Comparison of ENCODE assay signal across 20 cellular contexts in genomic region chr17:16880843-16881230, GRCh38.
A peak's percentile ranks its signal among the peaks of the same experiment; 100 is the strongest.
DNase-seq lines count a peak whose midpoint lies in the region; ATAC-seq, FAIRE-seq and TF ChIP-seq lines count a peak whose summit lies in the region.
"Had no signal": no experiment of that assay in that cellular context is flagged by ENCODE, and none has a peak within 500 bp of the region (broad histone marks: within the 10 kb centered on the region; RNA-seq: fewer than 3 reads in every experiment).

No MANE protein-coding gene starts in this region.

- no peak for TF ChIP-seq EP300 in H1 (IDR thresholded peaks at IDR 0.05; ENCODE audit: borderline replicate concordance in 1 of 2, low read depth in 2 of 2, low read length in 2 of 2)

- no peak for TF ChIP-seq CTCF in H9 (conservative IDR thresholded peaks at IDR 0.05)
- TF ChIP-seq CTCF in H1 (IDR thresholded peaks at IDR 0.05; ENCODE audit: control extremely low read depth in 1 of 3, insufficient read depth in 1 of 3, low read depth in 1 of 3, low read length in 3 of 3) = no peak
- no peak for TF ChIP-seq CTCF in upper lobe of right lung (IDR thresholded peaks at IDR 0.05)

- intact Hi-C loops in upper lobe of right lung (cut with DNase I) = no loop called here

- no peak overlapping the region for H3K27ac ChIP-seq in H9 (ENCODE audit: insufficient read length, low read depth, low read length)
- H3K27ac ChIP-seq in H1 (ENCODE audit: low read depth, low read length) = no peak overlapping the region
- H3K27ac ChIP-seq in upper lobe of right lung = no peak overlapping the region
- H3K27ac ChIP-seq: HL-60 had no signal

- no peak overlapping the region for H3K4me2 ChIP-seq in H9 (ENCODE audit: insufficient read depth, insufficient read length, low read length)
- H3K4me2 ChIP-seq in H1 (ENCODE audit: insufficient read depth in 1 of 2, low read depth in 2 of 2, low read length in 2 of 2) = no peak overlapping the region

- no peak overlapping the region for H3K4me3 Mint-ChIP-seq in H9
- H3K4me3 Mint-ChIP-seq: CD4-positive, CD25-positive, alpha-beta regulatory T cell; CD8-positive, alpha-beta memory T cell had no signal

- H3K79me1 ChIP-seq in H9 (ENCODE audit: insufficient read depth, low read depth, low read length, poor library complexity, severe bottlenecking) = no peaks in the 10 kb centered on the region
- H3K79me1 ChIP-seq in H1 (ENCODE audit: low read depth, low read length) = no peaks in the 10 kb centered on the region

- H3K4ac ChIP-seq in H9 (ENCODE audit: low read depth, low read length) = no peak overlapping the region
- no peak overlapping the region for H3K4ac ChIP-seq in H1 (replicated peaks; ENCODE audit: insufficient read length, low read depth, low read length)

- H3K9me3 ChIP-seq in H9 (ENCODE audit: control insufficient read depth, low read depth, low read length) = no peaks in the 10 kb centered on the region
- H3K9me3 ChIP-seq in H1 (ENCODE audit: insufficient read depth in 2 of 2, low read depth in 1 of 2, low read length in 1 of 2) = no peaks in the 10 kb centered on the region
- no peaks in the 10 kb centered on the region for H3K9me3 ChIP-seq in upper lobe of right lung
- H3K9me3 ChIP-seq: BE2C had no signal

- no peak overlapping the region; a peak in 1 of 7 replicates for H3K27ac Mint-ChIP-seq in H9
- H3K27ac Mint-ChIP-seq: CD4-positive, CD25-positive, alpha-beta regulatory T cell; CD8-positive, alpha-beta memory T cell had no signal

- H2BK5ac ChIP-seq in H9 (ENCODE audit: insufficient read length, low read length) (no peak overlapping the region), H1 (ENCODE audit: low read depth, low read length) (no peak overlapping the region)

- no peaks in the 10 kb centered on the region for H3K27me3 Mint-ChIP-seq in H9 (ENCODE audit: low read depth)

- POLR2A ChIA-PET in H1 (lab: Charles Lee; ENCODE audit: partially characterized antibody) = no interaction called here

- no peaks in the 10 kb centered on the region for H3K4me1 ChIP-seq in H9 (ENCODE audit: insufficient read depth, low read length)
- no peaks in the 10 kb centered on the region for H3K4me1 ChIP-seq in H1 (replicated peaks in 1 of 4; ENCODE audit: control insufficient read depth in 3 of 4, insufficient read depth in 4 of 4, low read length in 3 of 4)
- no peaks in the 10 kb centered on the region for H3K4me1 ChIP-seq in upper lobe of right lung
- H3K4me1 ChIP-seq: BE2C had no signal

- ATAC-seq in upper lobe of right lung = no peak
- no peak for ATAC-seq in HG03432 (IDR thresholded peaks at IDR 0.05; ENCODE audit: unreplicated experiment)

- H3T11ph ChIP-seq in H9 (ENCODE audit: low read length) = no peak overlapping the region

- no peak overlapping the region for H3K9ac ChIP-seq in H9 (ENCODE audit: extremely low read depth, insufficient read length, low read length)
- H3K9ac ChIP-seq in H1 (replicated peaks in 1 of 4; ENCODE audit: extremely low read depth in 1 of 4, low read depth in 3 of 4, low read length in 3 of 4) = no peak overlapping the region

- no peak for TF ChIP-seq POLR2A in H1 (IDR thresholded peaks at IDR 0.05; ENCODE audit: control extremely low read depth in 1 of 2, low read depth in 2 of 2, low read length in 2 of 2)

- no peak overlapping the region for H3K23ac ChIP-seq in H9 (ENCODE audit: insufficient read length, low read depth, low read length)
- no peak overlapping the region for H3K23ac ChIP-seq in H1 (ENCODE audit: insufficient read length)

- no peak for FAIRE-seq in H1 (lab: Jason Lieb, UNC)
- FAIRE-seq: A204.1, G401.6, GM12891, GM19239 had no signal

- peaks cover 0 to 1% (median 0%) of the 10 kb centered on the region in 3 experiments; a peak in 1 of 7 replicates for H3K36me3 Mint-ChIP-seq in H9 (ENCODE audit: insufficient read depth in 1 of 3, low read depth in 3 of 3)
- H3K36me3 Mint-ChIP-seq: CD4-positive, CD25-positive, alpha-beta regulatory T cell; CD8-positive, alpha-beta memory T cell had no signal

- H2BK12ac ChIP-seq in H9 (ENCODE audit: insufficient read length, low read depth, low read length) (no peak overlapping the region), H1 (ENCODE audit: low read depth, low read length) (no peak overlapping the region)

- H3K14ac ChIP-seq in H9 (ENCODE audit: insufficient read depth, low read length) = no peak overlapping the region
- H3K14ac ChIP-seq in H1 (ENCODE audit: insufficient read length) = no peak overlapping the region

- H3K18ac ChIP-seq in H9 (ENCODE audit: insufficient read length, low read depth, low read length) (no peak overlapping the region), H1 (ENCODE audit: extremely low read depth, low read length) (no peak overlapping the region)

- H2BK120ac ChIP-seq in H9 (ENCODE audit: low read depth, low read length, poor library complexity, severe bottlenecking) = no peak overlapping the region
- no peak overlapping the region for H2BK120ac ChIP-seq in H1 (replicated peaks; ENCODE audit: low read depth, low read length)

- no peak overlapping the region for H2AFZ ChIP-seq in H9 (ENCODE audit: low read length)
- no peak overlapping the region for H2AFZ ChIP-seq in H1 (ENCODE audit: low read length)

- H2BK15ac ChIP-seq in H9 (ENCODE audit: low read depth, low read length) (no peak overlapping the region), H1 (ENCODE audit: low read length) (no peak overlapping the region)

- CTCF ChIA-PET in H1 (lab: Charles Lee; ENCODE audit: partially characterized antibody) = interaction anchor here (1.5 kb wide), 1 partner anchor 111 kb away, joined by 4 read pairs; no protein-coding TSS in a partner anchor

- H2AK5ac ChIP-seq in H9 (ENCODE audit: insufficient read length, low read length) (no peak overlapping the region), H1 (ENCODE audit: low read depth, low read length) (no peak overlapping the region)

- DNase-seq in H9 = peak; percentile 22
- no peak for DNase-seq in H1 (ENCODE audit: low read depth in 1 of 2, low spot score in 2 of 2)
- peak; percentile 78 for DNase-seq in mesenteric fat pad (ENCODE audit: low spot score)
- DNase-seq in upper lobe of right lung = peak; percentile 37
- DNase-seq in NK-92 treated with Interleukin-12 subunit alpha and Interleukin-12 subunit beta, amount 100 ng/mL, for 24 hours (lab: John Stamatoyannopoulos, UW) = no peak
- DNase-seq: ACHN; BE2C; C1 segment of cervical spinal cord; CD4-positive, CD25-positive, alpha-beta regulatory T cell; CD8-positive, alpha-beta memory T cell; COR-L47; DMS 273 treated with DMSO at 0.1 percent for 48 hours; DMS53; HCEC 1CT had no signal

- no CpG with 5 or more reads among the region's 9 CpGs for WGBS in H9 (ENCODE audit: extremely low coverage, insufficient read length, low lambda C conversion rate)
- 94% methylated on average over 9 of the region's 9 CpGs; no CpG with 5 or more reads in 1 of the 2 experiments for WGBS in H1 (ENCODE audit: extremely low coverage in 1 of 2, insufficient coverage in 1 of 2, insufficient read length in 1 of 2, insufficient replicate concordance in 2 of 2, low coverage in 1 of 2, low lambda C conversion rate in 2 of 2, missing lambda C conversion rate in 1 of 2), 2 experiments

- H3K4me3 ChIP-seq in H1 (ENCODE audit: extremely low read depth in 1 of 4, insufficient read depth in 2 of 4, low read depth in 3 of 4, low read length in 4 of 4) (no peak overlapping the region), upper lobe of right lung (no peak overlapping the region)

- H4K20me1 ChIP-seq in H9 (ENCODE audit: control insufficient read depth, insufficient read depth, insufficient read length) = no peaks in the 10 kb centered on the region
- no peaks in the 10 kb centered on the region for H4K20me1 ChIP-seq in H1 (replicated peaks in 1 of 2; ENCODE audit: control insufficient read depth in 1 of 2, insufficient read depth in 2 of 2, low read length in 2 of 2)

- no peak overlapping the region for H2BK20ac ChIP-seq in H9 (ENCODE audit: low read depth, low read length, poor library complexity, severe bottlenecking)
- H2BK20ac ChIP-seq in H1 (ENCODE audit: low read length) = no peak overlapping the region

- no peaks in the 10 kb centered on the region for H3K27me3 ChIP-seq in H9 (ENCODE audit: insufficient read depth, low read length)
- H3K27me3 ChIP-seq in H1 (replicated peaks in 1 of 4; ENCODE audit: control insufficient read depth in 3 of 4, extremely low read depth in 1 of 4, insufficient read depth in 3 of 4, low read length in 3 of 4) = no peaks in the 10 kb centered on the region
- H3K27me3 ChIP-seq in upper lobe of right lung = no peaks in the 10 kb centered on the region
- H3K27me3 ChIP-seq: BE2C had no signal

- peaks cover 2% of the 10 kb centered on the region for H3K23me2 ChIP-seq in H9 (ENCODE audit: insufficient read length, low read depth, low read length, poor library complexity, severe bottlenecking)
- H3K23me2 ChIP-seq in H1 (ENCODE audit: low read depth, low read length) = no peaks in the 10 kb centered on the region

- no peak overlapping the region for H4K5ac ChIP-seq in H9 (ENCODE audit: insufficient read length, low read depth, low read length)
- no peak overlapping the region for H4K5ac ChIP-seq in H1 (ENCODE audit: insufficient read length, low read depth, low read length)

- no peak for TF ChIP-seq RAD21 in H1 (IDR thresholded peaks at IDR 0.05 in 1 of 2, conservative IDR thresholded peaks at IDR 0.05 in 1 of 2; ENCODE audit: low read depth in 2 of 2, low read length in 2 of 2)

- peaks cover 0 to 8% of the 10 kb centered on the region in 2 experiments; a peak in 1 of 5 replicates for H3K9me3 Mint-ChIP-seq in H9

- H3K79me2 ChIP-seq in H9 (ENCODE audit: insufficient read depth, low read length) (no peaks in the 10 kb centered on the region), H1 (ENCODE audit: control insufficient read depth in 1 of 2, insufficient read depth in 2 of 2, low read length in 2 of 2) (no peaks in the 10 kb centered on the region)

- H3K36me3 ChIP-seq in H1 (ENCODE audit: control insufficient read depth in 2 of 4, insufficient read depth in 4 of 4, low read length in 3 of 4) = no peaks in the 10 kb centered on the region
- H3K36me3 ChIP-seq in upper lobe of right lung = no peaks in the 10 kb centered on the region
- H3K36me3 ChIP-seq: BE2C had no signal

- no peak overlapping the region for H3K56ac ChIP-seq in H9 (ENCODE audit: insufficient read length, low read depth, low read length)
- no peak overlapping the region for H3K56ac ChIP-seq in H1 (replicated peaks; ENCODE audit: insufficient read length, low read depth, low read length)

- no peak overlapping the region for H4K91ac ChIP-seq in H9 (ENCODE audit: insufficient read length, low read depth, low read length)
- H4K91ac ChIP-seq in H1 (replicated peaks; ENCODE audit: insufficient read length, low read length) = no peak overlapping the region

- H3K4me1 Mint-ChIP-seq in H9 = 0 out of 4 replicates have a peak, but pooled peaks cover 0 to 2% of the 10 kb centered on the region in 2 experiments
- H3K4me1 Mint-ChIP-seq: CD4-positive, CD25-positive, alpha-beta regulatory T cell; CD8-positive, alpha-beta memory T cell had no signal

- H4K8ac ChIP-seq in H9 (replicated peaks; ENCODE audit: insufficient read length, low read depth, low read length) (no peak overlapping the region), H1 (ENCODE audit: extremely low read depth, insufficient read depth, low read length) (peak overlapping the region; percentile 71; the same call in 1 of the 2 replicates)

TF ChIP-seq in H1, 55 proteins besides CTCF, POLR2A, EP300 and RAD21 (continues in another document):
- TF ChIP-seq EGR1 (IDR thresholded peaks at IDR 0.05; ENCODE audit: borderline replicate concordance, low read depth, low read length) (no peak), TAF7 (optimal IDR thresholded peaks at IDR 0.05; ENCODE audit: borderline replicate concordance, low read depth, low read length) (no peak)

Comparison
In these comparisons a context has a peak if more than half of its experiments do, and no peak if none do; other contexts are left out.
1. DNase-seq: peak in H9 (single experiment), mesenteric fat pad (single experiment) and upper lobe of right lung (single experiment); none in H1 (0 of 2) and NK-92 treated with Interleukin-12 subunit alpha and Interleukin-12 subunit beta, amount 100 ng/mL, for 24 hours (single experiment).